Comparison of ENCODE assay signal across 2 cellular contexts in the genomic region with DNA sequence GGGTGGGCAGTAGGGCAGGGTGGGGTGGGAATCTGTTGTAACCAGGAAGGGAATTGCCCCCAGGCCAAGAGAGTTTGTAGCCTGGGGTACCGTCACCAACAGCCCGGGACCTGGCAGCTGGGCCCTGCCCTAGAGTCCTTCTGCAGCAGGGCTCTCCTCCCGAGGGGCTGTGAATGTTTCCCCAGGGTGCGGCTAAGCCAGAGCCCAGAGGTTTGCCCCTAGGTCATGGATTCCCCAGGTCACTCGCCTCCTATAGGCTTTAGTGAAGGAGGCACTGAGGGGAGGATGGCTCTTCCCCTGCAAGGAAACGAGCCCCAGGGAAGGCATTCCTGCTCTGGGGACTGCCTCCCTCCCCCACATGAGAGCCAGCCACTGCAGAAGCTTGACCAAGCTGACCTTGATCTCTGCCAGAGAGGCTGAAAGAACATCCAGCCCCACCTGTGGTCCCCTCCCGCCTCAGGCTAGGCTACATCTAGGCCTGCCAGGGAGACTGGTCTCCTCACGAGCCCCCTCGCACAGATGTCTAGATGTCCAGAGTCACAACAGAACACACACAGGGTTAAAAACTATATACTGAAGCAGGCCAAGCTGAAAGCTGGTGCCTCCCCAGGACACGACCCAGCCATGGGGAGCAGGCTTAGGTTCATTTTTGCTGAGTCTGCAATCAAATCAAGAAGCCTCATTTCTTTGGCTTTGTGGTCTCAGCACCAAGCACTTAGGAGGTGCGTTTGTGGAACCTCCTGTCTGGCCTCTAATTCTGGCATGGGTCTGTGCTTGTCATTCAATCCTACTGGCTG.
TF ChIP-seq lines count a peak whose summit lies in the region.

No MANE protein-coding gene starts in this region.

TF ChIP-seq in GM23338, 12 proteins besides CTCF, POLR2A, EP300 and RAD21 (continues in another document):
- TF ChIP-seq, protein P1, sequence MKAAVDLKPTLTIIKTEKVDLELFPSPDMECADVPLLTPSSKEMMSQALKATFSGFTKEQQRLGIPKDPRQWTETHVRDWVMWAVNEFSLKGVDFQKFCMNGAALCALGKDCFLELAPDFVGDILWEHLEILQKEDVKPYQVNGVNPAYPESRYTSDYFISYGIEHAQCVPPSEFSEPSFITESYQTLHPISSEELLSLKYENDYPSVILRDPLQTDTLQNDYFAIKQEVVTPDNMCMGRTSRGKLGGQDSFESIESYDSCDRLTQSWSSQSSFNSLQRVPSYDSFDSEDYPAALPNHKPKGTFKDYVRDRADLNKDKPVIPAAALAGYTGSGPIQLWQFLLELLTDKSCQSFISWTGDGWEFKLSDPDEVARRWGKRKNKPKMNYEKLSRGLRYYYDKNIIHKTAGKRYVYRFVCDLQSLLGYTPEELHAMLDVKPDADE (IDR thresholded peaks at IDR 0.05), result no peak
- TF ChIP-seq ZNF331 (CRISPR knock-in tag; IDR thresholded peaks at IDR 0.05; ENCODE audit: low read depth) (no peak), ZNF114 (CRISPR knock-in tag; IDR thresholded peaks at IDR 0.05) (no peak), EZH2phosphoT487 (IDR thresholded peaks at IDR 0.05; ENCODE audit: unreplicated experiment) (no peak), POLR2AphosphoS5 (IDR thresholded peaks at IDR 0.05; ENCODE audit: low read depth) (no peak), EZH2 (IDR thresholded peaks at IDR 0.05; ENCODE audit: low read depth, unreplicated experiment) (no peak)
- TF ChIP-seq, protein P2, sequence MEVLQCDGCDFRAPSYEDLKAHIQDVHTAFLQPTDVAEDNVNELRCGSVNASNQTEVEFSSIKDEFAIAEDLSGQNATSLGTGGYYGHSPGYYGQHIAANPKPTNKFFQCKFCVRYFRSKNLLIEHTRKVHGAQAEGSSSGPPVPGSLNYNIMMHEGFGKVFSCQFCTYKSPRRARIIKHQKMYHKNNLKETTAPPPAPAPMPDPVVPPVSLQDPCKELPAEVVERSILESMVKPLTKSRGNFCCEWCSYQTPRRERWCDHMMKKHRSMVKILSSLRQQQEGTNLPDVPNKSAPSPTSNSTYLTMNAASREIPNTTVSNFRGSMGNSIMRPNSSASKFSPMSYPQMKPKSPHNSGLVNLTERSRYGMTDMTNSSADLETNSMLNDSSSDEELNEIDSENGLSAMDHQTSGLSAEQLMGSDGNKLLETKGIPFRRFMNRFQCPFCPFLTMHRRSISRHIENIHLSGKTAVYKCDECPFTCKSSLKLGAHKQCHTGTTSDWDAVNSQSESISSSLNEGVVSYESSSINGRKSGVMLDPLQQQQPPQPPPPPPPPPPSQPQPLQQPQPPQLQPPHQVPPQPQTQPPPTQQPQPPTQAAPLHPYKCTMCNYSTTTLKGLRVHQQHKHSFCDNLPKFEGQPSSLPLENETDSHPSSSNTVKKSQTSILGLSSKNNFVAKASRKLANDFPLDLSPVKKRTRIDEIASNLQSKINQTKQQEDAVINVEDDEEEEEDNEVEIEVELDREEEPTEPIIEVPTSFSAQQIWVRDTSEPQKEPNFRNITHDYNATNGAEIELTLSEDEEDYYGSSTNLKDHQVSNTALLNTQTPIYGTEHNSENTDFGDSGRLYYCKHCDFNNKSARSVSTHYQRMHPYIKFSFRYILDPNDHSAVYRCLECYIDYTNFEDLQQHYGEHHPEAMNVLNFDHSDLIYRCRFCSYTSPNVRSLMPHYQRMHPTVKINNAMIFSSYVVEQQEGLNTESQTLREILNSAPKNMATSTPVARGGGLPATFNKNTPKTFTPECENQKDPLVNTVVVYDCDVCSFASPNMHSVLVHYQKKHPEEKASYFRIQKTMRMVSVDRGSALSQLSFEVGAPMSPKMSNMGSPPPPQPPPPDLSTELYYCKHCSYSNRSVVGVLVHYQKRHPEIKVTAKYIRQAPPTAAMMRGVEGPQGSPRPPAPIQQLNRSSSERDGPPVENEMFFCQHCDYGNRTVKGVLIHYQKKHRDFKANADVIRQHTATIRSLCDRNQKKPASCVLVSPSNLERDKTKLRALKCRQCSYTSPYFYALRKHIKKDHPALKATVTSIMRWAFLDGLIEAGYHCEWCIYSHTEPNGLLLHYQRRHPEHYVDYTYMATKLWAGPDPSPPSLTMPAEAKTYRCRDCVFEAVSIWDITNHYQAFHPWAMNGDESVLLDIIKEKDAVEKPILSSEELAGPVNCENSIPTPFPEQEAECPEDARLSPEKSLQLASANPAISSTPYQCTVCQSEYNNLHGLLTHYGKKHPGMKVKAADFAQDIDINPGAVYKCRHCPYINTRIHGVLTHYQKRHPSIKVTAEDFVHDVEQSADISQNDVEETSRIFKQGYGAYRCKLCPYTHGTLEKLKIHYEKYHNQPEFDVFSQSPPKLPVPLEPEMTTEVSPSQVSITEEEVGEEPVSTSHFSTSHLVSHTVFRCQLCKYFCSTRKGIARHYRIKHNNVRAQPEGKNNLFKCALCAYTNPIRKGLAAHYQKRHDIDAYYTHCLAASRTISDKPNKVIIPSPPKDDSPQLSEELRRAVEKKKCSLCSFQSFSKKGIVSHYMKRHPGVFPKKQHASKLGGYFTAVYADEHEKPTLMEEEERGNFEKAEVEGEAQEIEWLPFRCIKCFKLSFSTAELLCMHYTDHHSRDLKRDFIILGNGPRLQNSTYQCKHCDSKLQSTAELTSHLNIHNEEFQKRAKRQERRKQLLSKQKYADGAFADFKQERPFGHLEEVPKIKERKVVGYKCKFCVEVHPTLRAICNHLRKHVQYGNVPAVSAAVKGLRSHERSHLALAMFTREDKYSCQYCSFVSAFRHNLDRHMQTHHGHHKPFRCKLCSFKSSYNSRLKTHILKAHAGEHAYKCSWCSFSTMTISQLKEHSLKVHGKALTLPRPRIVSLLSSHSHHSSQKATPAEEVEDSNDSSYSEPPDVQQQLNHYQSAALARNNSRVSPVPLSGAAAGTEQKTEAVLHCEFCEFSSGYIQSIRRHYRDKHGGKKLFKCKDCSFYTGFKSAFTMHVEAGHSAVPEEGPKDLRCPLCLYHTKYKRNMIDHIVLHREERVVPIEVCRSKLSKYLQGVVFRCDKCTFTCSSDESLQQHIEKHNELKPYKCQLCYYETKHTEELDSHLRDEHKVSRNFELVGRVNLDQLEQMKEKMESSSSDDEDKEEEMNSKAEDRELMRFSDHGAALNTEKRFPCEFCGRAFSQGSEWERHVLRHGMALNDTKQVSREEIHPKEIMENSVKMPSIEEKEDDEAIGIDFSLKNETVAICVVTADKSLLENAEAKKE (CRISPR knock-in tag; IDR thresholded peaks at IDR 0.05), result no peak

TF ChIP-seq in SK-N-SH, 30 proteins besides CTCF, POLR2A, EP300 and RAD21:
- TF ChIP-seq, protein P3, sequence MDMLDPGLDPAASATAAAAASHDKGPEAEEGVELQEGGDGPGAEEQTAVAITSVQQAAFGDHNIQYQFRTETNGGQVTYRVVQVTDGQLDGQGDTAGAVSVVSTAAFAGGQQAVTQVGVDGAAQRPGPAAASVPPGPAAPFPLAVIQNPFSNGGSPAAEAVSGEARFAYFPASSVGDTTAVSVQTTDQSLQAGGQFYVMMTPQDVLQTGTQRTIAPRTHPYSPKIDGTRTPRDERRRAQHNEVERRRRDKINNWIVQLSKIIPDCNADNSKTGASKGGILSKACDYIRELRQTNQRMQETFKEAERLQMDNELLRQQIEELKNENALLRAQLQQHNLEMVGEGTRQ (IDR thresholded peaks at IDR 0.05; ENCODE audit: borderline replicate concordance, low read depth, low read length), result no peak
- TF ChIP-seq, protein P4, sequence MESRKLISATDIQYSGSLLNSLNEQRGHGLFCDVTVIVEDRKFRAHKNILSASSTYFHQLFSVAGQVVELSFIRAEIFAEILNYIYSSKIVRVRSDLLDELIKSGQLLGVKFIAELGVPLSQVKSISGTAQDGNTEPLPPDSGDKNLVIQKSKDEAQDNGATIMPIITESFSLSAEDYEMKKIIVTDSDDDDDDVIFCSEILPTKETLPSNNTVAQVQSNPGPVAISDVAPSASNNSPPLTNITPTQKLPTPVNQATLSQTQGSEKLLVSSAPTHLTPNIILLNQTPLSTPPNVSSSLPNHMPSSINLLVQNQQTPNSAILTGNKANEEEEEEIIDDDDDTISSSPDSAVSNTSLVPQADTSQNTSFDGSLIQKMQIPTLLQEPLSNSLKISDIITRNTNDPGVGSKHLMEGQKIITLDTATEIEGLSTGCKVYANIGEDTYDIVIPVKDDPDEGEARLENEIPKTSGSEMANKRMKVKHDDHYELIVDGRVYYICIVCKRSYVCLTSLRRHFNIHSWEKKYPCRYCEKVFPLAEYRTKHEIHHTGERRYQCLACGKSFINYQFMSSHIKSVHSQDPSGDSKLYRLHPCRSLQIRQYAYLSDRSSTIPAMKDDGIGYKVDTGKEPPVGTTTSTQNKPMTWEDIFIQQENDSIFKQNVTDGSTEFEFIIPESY (IDR thresholded peaks at IDR 0.05; ENCODE audit: borderline replicate concordance, low read depth), result no peak
- TF ChIP-seq POLR2AphosphoS5 (IDR thresholded peaks at IDR 0.05; ENCODE audit: low read depth, low read length) (no peak), JUND (IDR thresholded peaks at IDR 0.05) (no peak), SIN3A (IDR thresholded peaks at IDR 0.05; ENCODE audit: borderline replicate concordance, low read depth, low read length) (no peak), GABPA (IDR thresholded peaks at IDR 0.05; ENCODE audit: low read depth) (no peak), EZH2phosphoT487 (IDR thresholded peaks at IDR 0.05; ENCODE audit: borderline replicate concordance, low read depth) (no peak), RXRA (IDR thresholded peaks at IDR 0.05; ENCODE audit: borderline replicate concordance, low read depth) (no peak), RCOR1 (IDR thresholded peaks at IDR 0.05; ENCODE audit: low read length) (no peak), CHD2 (IDR thresholded peaks at IDR 0.05; ENCODE audit: low read length, partially characterized antibody) (no peak), RFX5 (IDR thresholded peaks at IDR 0.05; ENCODE audit: low read length) (no peak), YY1 (IDR thresholded peaks at IDR 0.05; ENCODE audit: low read depth) (no peak), FOXM1 (IDR thresholded peaks at IDR 0.05; ENCODE audit: low read depth) (no peak), TAF1 (IDR thresholded peaks at IDR 0.05; ENCODE audit: borderline replicate concordance, low read depth, low read length) (no peak), FOXJ3 (CRISPR knock-in tag; IDR thresholded peaks at IDR 0.05) (no peak)
- TF ChIP-seq, protein P5, sequence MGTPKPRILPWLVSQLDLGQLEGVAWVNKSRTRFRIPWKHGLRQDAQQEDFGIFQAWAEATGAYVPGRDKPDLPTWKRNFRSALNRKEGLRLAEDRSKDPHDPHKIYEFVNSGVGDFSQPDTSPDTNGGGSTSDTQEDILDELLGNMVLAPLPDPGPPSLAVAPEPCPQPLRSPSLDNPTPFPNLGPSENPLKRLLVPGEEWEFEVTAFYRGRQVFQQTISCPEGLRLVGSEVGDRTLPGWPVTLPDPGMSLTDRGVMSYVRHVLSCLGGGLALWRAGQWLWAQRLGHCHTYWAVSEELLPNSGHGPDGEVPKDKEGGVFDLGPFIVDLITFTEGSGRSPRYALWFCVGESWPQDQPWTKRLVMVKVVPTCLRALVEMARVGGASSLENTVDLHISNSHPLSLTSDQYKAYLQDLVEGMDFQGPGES (IDR thresholded peaks at IDR 0.05; ENCODE audit: low read depth, low read length), result no peak
- TF ChIP-seq, protein P6, sequence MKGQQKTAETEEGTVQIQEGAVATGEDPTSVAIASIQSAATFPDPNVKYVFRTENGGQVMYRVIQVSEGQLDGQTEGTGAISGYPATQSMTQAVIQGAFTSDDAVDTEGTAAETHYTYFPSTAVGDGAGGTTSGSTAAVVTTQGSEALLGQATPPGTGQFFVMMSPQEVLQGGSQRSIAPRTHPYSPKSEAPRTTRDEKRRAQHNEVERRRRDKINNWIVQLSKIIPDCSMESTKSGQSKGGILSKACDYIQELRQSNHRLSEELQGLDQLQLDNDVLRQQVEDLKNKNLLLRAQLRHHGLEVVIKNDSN (IDR thresholded peaks at IDR 0.05; ENCODE audit: borderline replicate concordance, low read depth), result no peak
- TF ChIP-seq, protein P7, sequence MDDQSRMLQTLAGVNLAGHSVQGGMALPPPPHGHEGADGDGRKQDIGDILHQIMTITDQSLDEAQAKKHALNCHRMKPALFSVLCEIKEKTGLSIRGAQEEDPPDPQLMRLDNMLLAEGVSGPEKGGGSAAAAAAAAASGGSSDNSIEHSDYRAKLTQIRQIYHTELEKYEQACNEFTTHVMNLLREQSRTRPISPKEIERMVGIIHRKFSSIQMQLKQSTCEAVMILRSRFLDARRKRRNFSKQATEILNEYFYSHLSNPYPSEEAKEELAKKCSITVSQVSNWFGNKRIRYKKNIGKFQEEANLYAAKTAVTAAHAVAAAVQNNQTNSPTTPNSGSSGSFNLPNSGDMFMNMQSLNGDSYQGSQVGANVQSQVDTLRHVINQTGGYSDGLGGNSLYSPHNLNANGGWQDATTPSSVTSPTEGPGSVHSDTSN (IDR thresholded peaks at IDR 0.05), result no peak
- TF ChIP-seq, protein P8, sequence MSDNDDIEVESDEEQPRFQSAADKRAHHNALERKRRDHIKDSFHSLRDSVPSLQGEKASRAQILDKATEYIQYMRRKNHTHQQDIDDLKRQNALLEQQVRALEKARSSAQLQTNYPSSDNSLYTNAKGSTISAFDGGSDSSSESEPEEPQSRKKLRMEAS (IDR thresholded peaks at IDR 0.05; ENCODE audit: low read depth), result no peak
